Comparison of ENCODE assay signal across 2 cellular contexts in genomic region chr20:50242548-50242862, GRCh38.
TF ChIP-seq lines count a peak whose summit lies in the region.

No MANE protein-coding gene starts in this region.

TF ChIP-seq in HCT116, 20 proteins besides CTCF, POLR2A, EP300 and RAD21:
- TF ChIP-seq SIN3A (IDR thresholded peaks at IDR 0.05; ENCODE audit: low read depth) (no peak), ELF1 (IDR thresholded peaks at IDR 0.05; ENCODE audit: borderline replicate concordance, low read depth) (no peak), MAX (IDR thresholded peaks at IDR 0.05) (no peak), CBX3 (IDR thresholded peaks at IDR 0.05; ENCODE audit: low read depth) (no peak), ZFX (IDR thresholded peaks at IDR 0.05) (no peak), ATF3 (IDR thresholded peaks at IDR 0.05) (no peak), POLR2AphosphoS5 (IDR thresholded peaks at IDR 0.05; ENCODE audit: low read depth, low read length) (no peak), SP1 (IDR thresholded peaks at IDR 0.05; ENCODE audit: low read depth) (no peak), ZBTB33 (IDR thresholded peaks at IDR 0.05; ENCODE audit: extremely low read depth, insufficient replicate concordance, low read length) (no peak), TCF7L2 (IDR thresholded peaks at IDR 0.05; ENCODE audit: borderline replicate concordance, extremely low read depth, insufficient read depth, insufficient read length) (no peak), CEBPB (IDR thresholded peaks at IDR 0.05; ENCODE audit: low read depth) (no peak), EZH2 (IDR thresholded peaks at IDR 0.05) (no peak), ZNF274 (IDR thresholded peaks at IDR 0.05; ENCODE audit: low read depth, low read length) (no peak), FOSL1 (IDR thresholded peaks at IDR 0.05; ENCODE audit: low read depth) (no peak), JUND (IDR thresholded peaks at IDR 0.05) (no peak), SRF (IDR thresholded peaks at IDR 0.05; ENCODE audit: low read depth) (no peak), YY1 (IDR thresholded peaks at IDR 0.05; ENCODE audit: extremely low read depth, insufficient replicate concordance, low read depth, low read length) (no peak)

TF ChIP-seq in endothelial cell of umbilical vein, 7 proteins besides CTCF, POLR2A, EP300 and RAD21:
- TF ChIP-seq MAX (IDR thresholded peaks at IDR 0.05; ENCODE audit: insufficient read depth, insufficient read length): no peak
- no peak for TF ChIP-seq JUN (IDR thresholded peaks at IDR 0.05; ENCODE audit: borderline replicate concordance, insufficient read depth, insufficient read length, low read depth)
- no peak for TF ChIP-seq FOS (IDR thresholded peaks at IDR 0.05; ENCODE audit: borderline replicate concordance, insufficient read depth, low read length)
- no peak for TF ChIP-seq GATA2 (IDR thresholded peaks at IDR 0.05; ENCODE audit: insufficient read depth, insufficient read length, low read depth, low read length)
- peak; percentile 42 for TF ChIP-seq EZH2 (IDR thresholded peaks at IDR 0.05; ENCODE audit: borderline replicate concordance, low read depth, low read length, severe bottlenecking)
- TF ChIP-seq POLR2AphosphoS5 (IDR thresholded peaks at IDR 0.05; ENCODE audit: insufficient read depth, low read depth, low read length): no peak
